27 cellular contexts compared by ENCODE assay signal in the genomic region with DNA sequence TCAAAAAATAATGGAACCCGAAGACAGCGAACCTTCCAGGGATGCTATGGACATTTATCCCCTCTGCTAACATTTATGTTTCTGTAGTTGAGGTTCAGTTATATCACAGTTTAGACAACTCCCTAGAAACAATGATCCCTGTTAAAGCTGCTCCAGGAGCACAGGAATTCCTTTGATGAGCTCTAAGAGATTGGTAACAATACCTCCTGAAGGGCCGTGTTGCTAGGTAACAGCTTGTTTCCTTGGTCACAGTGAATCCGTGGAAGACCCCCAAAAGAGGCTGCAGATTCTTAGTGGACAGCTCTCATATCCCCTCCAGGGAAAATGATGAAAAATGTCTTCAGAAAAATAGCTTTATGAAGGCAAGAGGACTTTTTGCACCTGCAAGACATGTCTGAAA.
DNase-seq lines count a peak whose midpoint lies in the region; ATAC-seq, FAIRE-seq and TF ChIP-seq lines count a peak whose summit lies in the region.
"Had no signal": no experiment of that assay in that cellular context is flagged by ENCODE, and none has a peak within 500 bp of the region (broad histone marks: within the 10 kb centered on the region; RNA-seq: fewer than 3 reads in every experiment).

No MANE protein-coding gene starts in this region.

- H3K27ac Mint-ChIP-seq in endothelial cell (ENCODE audit: unreplicated experiment) (peak overlapping the region; percentile 50), nephron progenitor cell (no peak overlapping the region)
- no peak overlapping the region for H3K27ac Mint-ChIP-seq in activated naive CD4-positive, alpha-beta T cell treated with anti-CD3 and anti-CD28 coated beads, Interleukin-2, amount 50 U/mL, for 72 hours
- H3K27ac Mint-ChIP-seq: CD4-positive, alpha-beta T cell; IgD-negative memory B cell had no signal

- H4K20me1 ChIP-seq in SU-DHL-6 (ENCODE audit: low read depth, low read length) = no peaks in the 10 kb centered on the region

- no peak for FAIRE-seq in pancreas (lab: Jason Lieb, UNC)
- FAIRE-seq: A549 had no signal

- no peaks in the 10 kb centered on the region for H3K9me3 ChIP-seq in SU-DHL-6 (ENCODE audit: insufficient read depth, low read length)
- H3K9me3 ChIP-seq in pancreas = no peaks in the 10 kb centered on the region
- H3K9me3 ChIP-seq: A549, MG63 had no signal

- H3K79me2 ChIP-seq in SU-DHL-6 (ENCODE audit: insufficient read depth, low read length) = no peaks in the 10 kb centered on the region

- no peaks in the 10 kb centered on the region for H3K27me3 ChIP-seq in H7 (ENCODE audit: control insufficient read depth, insufficient read depth, low read length)
- H3K27me3 ChIP-seq in SU-DHL-6 (ENCODE audit: low read length) = no peaks in the 10 kb centered on the region
- H3K27me3 ChIP-seq in pancreas = no peaks in the 10 kb centered on the region
- H3K27me3 ChIP-seq: MG63 had no signal

- H3K27ac ChIP-seq in SU-DHL-6 (ENCODE audit: low read depth, low read length) (no peak overlapping the region), pancreas (no peak overlapping the region)
- H3K27ac ChIP-seq: A549, HL-60, RWPE1 had no signal

- 59 to 68% methylated on average over 4 of the region's 4 CpGs for WGBS in pancreas, 2 donors

- H3K4me1 Mint-ChIP-seq in endothelial cell (ENCODE audit: unreplicated experiment) (no peaks in the 10 kb centered on the region), nephron progenitor cell (no peaks in the 10 kb centered on the region)
- H3K4me1 Mint-ChIP-seq: IgD-negative memory B cell had no signal

- ATAC-seq in pancreas = no peak
- ATAC-seq in activated naive CD4-positive, alpha-beta T cell treated with anti-CD3 and anti-CD28 coated beads, Interleukin-2, amount 50 U/mL, for 72 hours = no peak
- ATAC-seq: A549, PC-3, SK-N-SH treated with all-trans-retinoic acid at 6 μM for 48 hours had no signal

- no peaks in the 10 kb centered on the region for H3K27me3 Mint-ChIP-seq in endothelial cell (ENCODE audit: unreplicated experiment)
- H3K27me3 Mint-ChIP-seq in nephron progenitor cell (ENCODE audit: low read depth, poor library complexity) = no peaks in the 10 kb centered on the region
- H3K27me3 Mint-ChIP-seq: CD4-positive, alpha-beta T cell had no signal

- H3K9ac ChIP-seq in SU-DHL-6 (ENCODE audit: low read length) = no peak overlapping the region

- peak; percentile 43 for DNase-seq in H7
- peak; percentile 7 for DNase-seq in endothelial cell (ENCODE audit: low spot score)
- peak; percentile 15 for DNase-seq in nephron progenitor cell
- DNase-seq in GM19240 (ENCODE audit: insufficient read length, low spot score) = no peak
- no peak for DNase-seq in pancreas
- no peak for DNase-seq in anterior cingulate cortex (lab: John Stamatoyannopoulos, UW)
- DNase-seq in activated naive CD4-positive, alpha-beta T cell treated with anti-CD3 and anti-CD28 coated beads, Interleukin-2, amount 50 U/mL, for 72 hours (ENCODE audit: low spot score in 2 of 2) = no peak
- DNase-seq: Caco-2; CD4-positive, alpha-beta T cell; GDM1; GOT3; Kasumi-1; MG63; NCI-H1048; NCI-H146; NCI-H2029 treated with DMSO at 0.1 percent for 48 hours; NCI-H2227 treated with DMSO at 0.1 percent for 48 hours; NCI-H510A treated with DMSO at 0.1 percent for 48 hours; NCI-H774; PC-3; SIG-M5 had no signal

- H3K36me3 Mint-ChIP-seq in endothelial cell (ENCODE audit: low read depth, unreplicated experiment) (no peaks in the 10 kb centered on the region), nephron progenitor cell (ENCODE audit: low read depth) (no peaks in the 10 kb centered on the region)
- no peaks in the 10 kb centered on the region for H3K36me3 Mint-ChIP-seq in activated naive CD4-positive, alpha-beta T cell treated with anti-CD3 and anti-CD28 coated beads, Interleukin-2, amount 50 U/mL, for 72 hours
- H3K36me3 Mint-ChIP-seq: IgD-negative memory B cell had no signal

- H3K4me1 ChIP-seq in pancreas = no peaks in the 10 kb centered on the region
- H3K4me1 ChIP-seq: A549, Caco-2 had no signal

- TF ChIP-seq CTCF in SU-DHL-6 (IDR thresholded peaks at IDR 0.05; ENCODE audit: insufficient read depth, low read length, poor library complexity, severe bottlenecking) (no peak), endothelial cell (IDR thresholded peaks at IDR 0.05; ENCODE audit: unreplicated experiment) (no peak), nephron progenitor cell (IDR thresholded peaks at IDR 0.05) (no peak), pancreas (IDR thresholded peaks at IDR 0.05) (no peak)

- H3F3A ChIP-seq in SU-DHL-6 (ENCODE audit: insufficient read depth) = no peaks in the 10 kb centered on the region

- H3K9me2 ChIP-seq in SU-DHL-6 (replicated peaks; ENCODE audit: insufficient read depth, low read length) = no peaks in the 10 kb centered on the region

- no peak overlapping the region for H3K4me2 ChIP-seq in SU-DHL-6 (ENCODE audit: low read depth, low read length, poor library complexity, severe bottlenecking)
- H3K4me2 ChIP-seq: A549 had no signal

- intact Hi-C loops in pancreas (cut with DNase I) = no loop called here

- H2AFZ ChIP-seq in SU-DHL-6 (ENCODE audit: low read depth, low read length, severe bottlenecking) = peak overlapping the region; percentile 29

- H3K36me3 ChIP-seq in H7 (replicated peaks; ENCODE audit: control insufficient read depth, insufficient read depth, low read length) (no peaks in the 10 kb centered on the region), SU-DHL-6 (ENCODE audit: low read length) (no peaks in the 10 kb centered on the region), pancreas (no peaks in the 10 kb centered on the region)
- H3K36me3 ChIP-seq: MG63 had no signal

- H3K9me3 Mint-ChIP-seq in endothelial cell (ENCODE audit: unreplicated experiment) (no peaks in the 10 kb centered on the region), nephron progenitor cell (no peaks in the 10 kb centered on the region)
- H3K9me3 Mint-ChIP-seq in activated naive CD4-positive, alpha-beta T cell treated with anti-CD3 and anti-CD28 coated beads, Interleukin-2, amount 50 U/mL, for 72 hours = no peaks in the 10 kb centered on the region
- H3K9me3 Mint-ChIP-seq: CD4-positive, alpha-beta T cell; IgD-negative memory B cell had no signal

- H3K4me3 ChIP-seq in H7 (ENCODE audit: insufficient read depth, low read depth, low read length) (no peak overlapping the region), SU-DHL-6 (ENCODE audit: insufficient read depth, low read length, poor library complexity, severe bottlenecking) (no peak overlapping the region), pancreas (no peak overlapping the region)
- H3K4me3 ChIP-seq: A549, MG63 had no signal

- H3K4me3 Mint-ChIP-seq in endothelial cell (ENCODE audit: unreplicated experiment) (no peak overlapping the region), nephron progenitor cell (no peak overlapping the region)
- H3K4me3 Mint-ChIP-seq: CD4-positive, alpha-beta T cell; IgD-negative memory B cell had no signal

Comparison
In these comparisons a context has a peak if more than half of its experiments do, and no peak if none do; other contexts are left out.
1. DNase-seq: peak in H7 (single experiment), endothelial cell (single experiment) and nephron progenitor cell (single experiment); none in GM19240 (single experiment), pancreas (0 of 6), anterior cingulate cortex (0 of 58) and activated naive CD4-positive, alpha-beta T cell treated with anti-CD3 and anti-CD28 coated beads, Interleukin-2, amount 50 U/mL, for 72 hours (0 of 2).